In the genomic region with DNA sequence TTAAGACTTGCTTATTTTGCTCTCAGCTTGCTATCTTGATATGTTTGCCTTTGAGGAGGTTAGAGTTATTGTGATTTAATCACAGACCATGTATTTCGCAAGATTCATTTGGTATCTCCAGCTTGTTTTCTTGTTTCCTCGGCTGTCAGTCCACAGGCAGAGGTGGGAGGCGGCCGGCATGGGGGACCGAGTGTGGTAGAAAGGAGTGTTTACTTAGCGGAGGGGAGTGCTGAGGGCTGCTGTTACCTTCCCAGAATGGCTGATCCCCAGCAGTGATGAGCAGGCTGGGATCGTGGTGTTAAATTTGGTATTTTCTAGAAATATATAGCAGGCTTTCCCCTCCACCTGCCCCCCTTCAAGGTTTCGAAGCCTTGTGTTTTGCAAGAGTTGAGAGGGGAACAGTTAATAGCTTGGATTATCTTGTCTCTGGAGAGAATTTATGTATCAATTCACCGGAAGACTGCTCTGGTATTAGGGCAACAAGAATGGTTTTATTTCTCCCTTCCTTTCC, we compare ENCODE assay signal across 8 cellular contexts.
DNase-seq lines count a peak whose midpoint lies in the region; ATAC-seq and TF ChIP-seq lines count a peak whose summit lies in the region.
"Had no signal": no experiment of that assay in that cellular context is flagged by ENCODE, and none has a peak within 500 bp of the region (broad histone marks: within the 10 kb centered on the region; RNA-seq: fewer than 3 reads in every experiment).

No MANE protein-coding gene starts in this region.

- DNase-seq in LHCN-M2 (ENCODE audit: low read depth) = peak; percentile 39
- DNase-seq in SK-MEL-5 (ENCODE audit: low read depth, low spot score) = peak; percentile 37
- no peak for DNase-seq in heart right ventricle
- no peak for DNase-seq in substantia nigra (lab: John Stamatoyannopoulos, UW)
- no peak for DNase-seq in activated CD4-positive, alpha-beta memory T cell treated with anti-CD3 and anti-CD28 coated beads, Interleukin-2, amount 10 ng/mL, durations not matched to agents 7 days and 5 days
- no peak for DNase-seq in NK-92 (lab: John Stamatoyannopoulos, UW; ENCODE audit: unreplicated experiment)
- DNase-seq: activated B cell treated with CpG ODN at 0.5 μM for 24 hours had no signal

- H3K36me3 Mint-ChIP-seq in activated CD4-positive, alpha-beta memory T cell treated with anti-CD3 and anti-CD28 coated beads, Interleukin-2, amount 10 ng/mL, durations not matched to agents 7 days and 5 days (ENCODE audit: low read depth) = no peaks in the 10 kb centered on the region

- no peak for TF ChIP-seq CTCF in heart right ventricle (IDR thresholded peaks at IDR 0.05)

- H3K27ac Mint-ChIP-seq in activated CD4-positive, alpha-beta memory T cell treated with anti-CD3 and anti-CD28 coated beads, Interleukin-2, amount 10 ng/mL, durations not matched to agents 7 days and 5 days = no peak overlapping the region
- H3K27ac Mint-ChIP-seq: activated B cell treated with CpG ODN at 0.5 μM for 24 hours had no signal

- peaks cover 21 to 69% (median 39%) of the 10 kb centered on the region in 9 donors for H3K4me1 ChIP-seq in heart right ventricle

- ATAC-seq in heart right ventricle (no peak), HG02852 (IDR thresholded peaks at IDR 0.05; ENCODE audit: unreplicated experiment) (no peak)

- no peaks in the 10 kb centered on the region for H3K27me3 ChIP-seq in heart right ventricle

- CTCF ChIA-PET in activated CD4-positive, alpha-beta memory T cell treated with anti-CD3 and anti-CD28 coated beads, Interleukin-2, amount 10 ng/mL, durations not matched to agents 7 days and 5 days (lab: Charles Lee) = no interaction called here

- intact Hi-C loops in heart right ventricle (cut with DNase I) = loop anchor here in 1 of 10 donors (5.0 kb wide), 1 partner anchor 43 kb away; no protein-coding TSS in a partner anchor

- no peaks in the 10 kb centered on the region for H3K4me1 Mint-ChIP-seq in activated CD4-positive, alpha-beta memory T cell treated with anti-CD3 and anti-CD28 coated beads, Interleukin-2, amount 10 ng/mL, durations not matched to agents 7 days and 5 days

- H3K36me3 ChIP-seq in heart right ventricle = no peaks in the 10 kb centered on the region

- no peak overlapping the region for H3K4me3 ChIP-seq in heart right ventricle

- H3K27ac ChIP-seq in heart right ventricle = peak overlapping the region in 8 of 10 donors; percentile 2 to 72 (median 48)
- peak overlapping the region; percentile 92 for H3K27ac ChIP-seq in substantia nigra (ENCODE audit: low read depth, low read length, poor library complexity, severe bottlenecking)

- H3K9me3 Mint-ChIP-seq in activated CD4-positive, alpha-beta memory T cell treated with anti-CD3 and anti-CD28 coated beads, Interleukin-2, amount 10 ng/mL, durations not matched to agents 7 days and 5 days = no peaks in the 10 kb centered on the region
- H3K9me3 Mint-ChIP-seq: activated B cell treated with CpG ODN at 0.5 μM for 24 hours had no signal

- H3K4me3 Mint-ChIP-seq in activated CD4-positive, alpha-beta memory T cell treated with anti-CD3 and anti-CD28 coated beads, Interleukin-2, amount 10 ng/mL, durations not matched to agents 7 days and 5 days = no peak overlapping the region
- H3K4me3 Mint-ChIP-seq: activated B cell treated with CpG ODN at 0.5 μM for 24 hours had no signal

- in situ Hi-C loops in SK-MEL-5 (cut with HindIII; ENCODE audit: low pct_unique_long_range_greater_than_20kb, low sequenced_read_pairs) = no loop called here

- 41 to 47% methylated on average over 9 of the region's 9 CpGs for WGBS in heart right ventricle, 2 donors

- POLR2A ChIA-PET in activated CD4-positive, alpha-beta memory T cell treated with anti-CD3 and anti-CD28 coated beads, Interleukin-2, amount 10 ng/mL, durations not matched to agents 7 days and 5 days (lab: Charles Lee) = no interaction called here

- no peaks in the 10 kb centered on the region for H3K9me3 ChIP-seq in heart right ventricle

- peaks cover 2% of the 10 kb centered on the region for H3K27me3 Mint-ChIP-seq in activated CD4-positive, alpha-beta memory T cell treated with anti-CD3 and anti-CD28 coated beads, Interleukin-2, amount 10 ng/mL, durations not matched to agents 7 days and 5 days

Comparison
In these comparisons a context has a peak if more than half of its experiments do, and no peak if none do; other contexts are left out.
1. DNase-seq: peak in LHCN-M2 (single experiment) and SK-MEL-5 (single experiment); none in heart right ventricle (0 of 2), substantia nigra (0 of 49), activated CD4-positive, alpha-beta memory T cell treated with anti-CD3 and anti-CD28 coated beads, Interleukin-2, amount 10 ng/mL, durations not matched to agents 7 days and 5 days (single experiment) and NK-92 (single experiment).